ENCODE assay signal across 8 cellular contexts in the genomic region with DNA sequence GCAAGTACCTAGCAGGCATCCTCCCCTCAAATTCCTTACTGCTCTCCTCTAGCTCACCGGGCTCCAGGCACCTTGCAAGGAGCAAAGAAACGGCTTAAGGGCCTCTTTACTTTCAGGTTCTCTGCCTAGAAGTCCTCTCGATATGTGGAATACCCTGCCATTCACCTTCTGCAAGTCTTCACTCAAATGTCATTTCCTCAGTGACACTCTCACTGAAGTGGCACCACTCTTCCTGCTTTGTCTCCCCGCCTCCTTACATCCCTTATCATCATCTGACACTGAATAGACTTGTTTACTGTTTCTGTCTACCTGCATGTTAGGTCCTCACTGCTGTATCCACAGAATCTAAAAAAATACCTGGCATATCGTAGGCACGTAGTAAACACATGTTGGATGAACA. TPM values are rescaled to one million over a fixed set of nuclear protein-coding genes. Genes with fewer than 3 reads are reported as not detected.
DNase-seq lines count a peak whose midpoint lies in the region; ATAC-seq, FAIRE-seq and TF ChIP-seq lines count a peak whose summit lies in the region.

No MANE protein-coding gene starts in this region.

- no peak for FAIRE-seq in frontal cortex (lab: Jason Lieb, UNC)

- peak in 1 of 7 experiments; percentile 27 for DNase-seq in CD8-positive, alpha-beta T cell
- DNase-seq in OCI-LY7 (ENCODE audit: low spot score), result peak; percentile 38
- no peak for DNase-seq in sciatic nerve (ENCODE audit: low spot score)
- DNase-seq in NCI-H774 (lab: John Stamatoyannopoulos, UW), result no peak
- no peak for DNase-seq in frontal cortex (ENCODE audit: low spot score in 2 of 2)

- CTCF ChIA-PET in CD8-positive, alpha-beta T cell (lab: Charles Lee), result interaction anchor here (2.3 to 10.6 kb wide), 4 partner anchors 9 to 48 kb away, joined by 6 to 132 read pairs (median 16); partner anchors contain the start of gene SLC7A6
- CTCF ChIA-PET in OCI-LY7 (lab: Charles Lee; ENCODE audit: unreplicated experiment), result no interaction called here

- H3K79me2 ChIP-seq in OCI-LY7 (ENCODE audit: insufficient read depth, low read depth, low read length), result peaks cover 72% of the 10 kb centered on the region

- intact Hi-C loops in CD8-positive, alpha-beta T cell (cut with DNase I, micrococcal nuclease), result loop anchor here (1.0 to 2.0 kb wide), 6 partner anchors 23 to 463 kb away; partner anchors contain the start of genes NFATC3 (in 2 of the 2), NUTF2 (in 1 of the 2), PLA2G15 (in 1 of the 2) and SMPD3 (in 1 of the 2)
- intact Hi-C loops in OCI-LY7 (cut with micrococcal nuclease; ENCODE audit: unreplicated experiment), result loop anchor here (1.0 kb wide), 2 partner anchors 24 to 45 kb away; partner anchors contain the start of gene SLC7A6
- intact Hi-C loops in sciatic nerve (cut with DNase I), result no loop called here

- no peaks in the 10 kb centered on the region for H3K9me3 Mint-ChIP-seq in CD8-positive, alpha-beta T cell

- H3K4me3 ChIP-seq in CD8-positive, alpha-beta T cell (ENCODE audit: low read depth, low read length), result peak overlapping the region; percentile 92
- peak overlapping the region; percentile 94 for H3K4me3 ChIP-seq in OCI-LY7 (ENCODE audit: low read depth, low read length, poor library complexity, severe bottlenecking)
- H3K4me3 ChIP-seq in endocrine pancreas (ENCODE audit: control insufficient read depth, insufficient read depth, low read length), result peak overlapping the region; percentile 77
- H3K4me3 ChIP-seq in neutrophil (ENCODE audit: low read depth in 1 of 2, low read length in 1 of 2), result peak overlapping the region; percentile 83 to 96

- peaks cover 57% of the 10 kb centered on the region for H3K36me3 Mint-ChIP-seq in CD8-positive, alpha-beta T cell

- peaks cover 30% of the 10 kb centered on the region for H3K36me3 ChIP-seq in CD8-positive, alpha-beta T cell (ENCODE audit: insufficient read depth, low read length)
- H3K36me3 ChIP-seq in OCI-LY7 (ENCODE audit: insufficient read depth, low read length) (peaks cover 63% of the 10 kb centered on the region), endocrine pancreas (ENCODE audit: control insufficient read depth, insufficient read depth, low read length) (no peaks in the 10 kb centered on the region), neutrophil (peaks cover 42% of the 10 kb centered on the region)

- H4K20me1 ChIP-seq in OCI-LY7 (ENCODE audit: insufficient read depth, low read length), result peaks cover 5% of the 10 kb centered on the region

- H3K4me2 ChIP-seq in OCI-LY7 (ENCODE audit: low read length), result peak overlapping the region; percentile 68

- no peaks in the 10 kb centered on the region for H3K9me3 ChIP-seq in CD8-positive, alpha-beta T cell (ENCODE audit: low read length)
- H3K9me3 ChIP-seq in OCI-LY7 (ENCODE audit: low read length) (no peaks in the 10 kb centered on the region), endocrine pancreas (ENCODE audit: control insufficient read depth, low read length) (no peaks in the 10 kb centered on the region), neutrophil (no peaks in the 10 kb centered on the region)

- H3K27me3 Mint-ChIP-seq in CD8-positive, alpha-beta T cell (ENCODE audit: low read depth), result no peaks in the 10 kb centered on the region

- no peak for TF ChIP-seq CTCF in CD8-positive, alpha-beta T cell (IDR thresholded peaks at IDR 0.05)
- TF ChIP-seq CTCF in OCI-LY7 (conservative IDR thresholded peaks at IDR 0.05; ENCODE audit: low read length) (no peak), neutrophil (IDR thresholded peaks at IDR 0.05) (no peak)

- peaks cover 59% of the 10 kb centered on the region for H3K4me1 Mint-ChIP-seq in CD8-positive, alpha-beta T cell (ENCODE audit: low read depth)

- no TSS peak for BruUV-seq in OCI-LY7 (replicated peaks; lab: Mats Ljungman, UMichigan)

- H3K9me2 ChIP-seq in OCI-LY7 (ENCODE audit: insufficient read depth, low read length), result no peaks in the 10 kb centered on the region

- peak overlapping the region; percentile 81 for H3K27ac ChIP-seq in CD8-positive, alpha-beta T cell (ENCODE audit: low read depth, low read length)
- H3K27ac ChIP-seq in OCI-LY7 (ENCODE audit: low read depth, low read length, poor library complexity, severe bottlenecking), result peak overlapping the region; percentile 66
- H3K27ac ChIP-seq in neutrophil, result peak overlapping the region; percentile 89

- peak overlapping the region; percentile 97 for H3K4me3 Mint-ChIP-seq in CD8-positive, alpha-beta T cell

- no peak overlapping the region for H2AFZ ChIP-seq in OCI-LY7 (ENCODE audit: low read length)

- peak overlapping the region; percentile 98 for H3K27ac Mint-ChIP-seq in CD8-positive, alpha-beta T cell

- peaks cover 46% of the 10 kb centered on the region for H3K4me1 ChIP-seq in CD8-positive, alpha-beta T cell (ENCODE audit: insufficient read depth, low read length)
- H3K4me1 ChIP-seq in OCI-LY7 (ENCODE audit: insufficient read depth, low read length, poor library complexity, severe bottlenecking), result peaks cover 28% of the 10 kb centered on the region
- peaks cover 3% of the 10 kb centered on the region for H3K4me1 ChIP-seq in endocrine pancreas (ENCODE audit: control insufficient read depth, insufficient read depth, low read length)
- peaks cover 25% of the 10 kb centered on the region in 2 experiments for H3K4me1 ChIP-seq in neutrophil (ENCODE audit: control insufficient read depth in 1 of 2, insufficient read depth in 1 of 2, low read depth in 1 of 2, low read length in 1 of 2)

- POLR2A ChIA-PET in CD8-positive, alpha-beta T cell (lab: Charles Lee), result interaction anchor here (0.6 to 2.6 kb wide), 4 partner anchors 23 to 610 kb away, joined by 3 to 10 read pairs (median 3); partner anchors contain the start of genes PLA2G15 and SLC7A6
- POLR2A ChIA-PET in OCI-LY7 (lab: Charles Lee), result no interaction called here

- no peak for ATAC-seq in CD8-positive, alpha-beta T cell
- ATAC-seq in sciatic nerve, result no peak
- ATAC-seq in HG03039 (IDR thresholded peaks at IDR 0.05; ENCODE audit: unreplicated experiment), result no peak

- peak overlapping the region; percentile 88 for H3K9ac ChIP-seq in endocrine pancreas (ENCODE audit: control insufficient read depth, insufficient read depth, low read length)

- no peaks in the 10 kb centered on the region for H3K27me3 ChIP-seq in CD8-positive, alpha-beta T cell (ENCODE audit: insufficient read depth, low read length)
- no peaks in the 10 kb centered on the region for H3K27me3 ChIP-seq in endocrine pancreas (ENCODE audit: control insufficient read depth, insufficient read depth, low read length)
- H3K27me3 ChIP-seq in neutrophil, result no peaks in the 10 kb centered on the region

RNA-seq across cellular contexts. Expression of gene SLC7A6OS, which starts 0.9 kb away (rescaled TPM):
- 10 to 100 TPM; 39.4 to 44.2 TPM for total RNA-seq in CD8-positive, alpha-beta T cell
- 28.6 and 35.2 TPM in 2 replicates for total RNA-seq in OCI-LY7 (2014; rRNA removed; shearing (Covaris generic))
- total RNA-seq in OCI-LY7 (2022) (33.4 and 35.8 TPM in 2 replicates), sciatic nerve (22.9 TPM), frontal cortex (11.4 TPM)

RNA-seq across cellular contexts. Expression of gene PRMT7, which starts 1.0 kb away (rescaled TPM):
- 10 to 100 TPM; 53.8 to 58.7 TPM for total RNA-seq in CD8-positive, alpha-beta T cell
- total RNA-seq in OCI-LY7 (2014; rRNA removed; shearing (Covaris generic)), result 75.3 and 85.1 TPM in 2 replicates
- total RNA-seq in OCI-LY7 (2022), result 80.4 and 85.5 TPM in 2 replicates
- total RNA-seq in sciatic nerve, result 58.9 TPM
- 39.5 TPM for total RNA-seq in frontal cortex

RNA-seq across cellular contexts. Expression of gene SLC7A6, which starts 45.5 kb away (rescaled TPM):
- 100 to 1,000 TPM; 115 to 119 TPM for total RNA-seq in CD8-positive, alpha-beta T cell
- 50.9 and 53.1 TPM in 2 replicates for total RNA-seq in OCI-LY7 (2014; rRNA removed; shearing (Covaris generic))
- total RNA-seq in OCI-LY7 (2022), result 79.5 and 98.8 TPM in 2 replicates
- total RNA-seq in sciatic nerve, result 75.5 TPM
- 17.1 TPM for total RNA-seq in frontal cortex
